Comparison of ENCODE assay signal across 8 cellular contexts in genomic region chr3:41893977-41894376, GRCh38.
DNase-seq lines count a peak whose midpoint lies in the region; ATAC-seq, FAIRE-seq and TF ChIP-seq lines count a peak whose summit lies in the region.

No MANE protein-coding gene starts in this region.

- no peaks in the 10 kb centered on the region for H3K27me3 ChIP-seq in BE2C
- no peaks in the 10 kb centered on the region for H3K27me3 ChIP-seq in fibroblast of lung (ENCODE audit: control insufficient read depth, insufficient read depth, low read length)

- no peak overlapping the region for H2AFZ ChIP-seq in fibroblast of lung (ENCODE audit: low read length)

- ATAC-seq in GM19324 (IDR thresholded peaks at IDR 0.05; ENCODE audit: low FRiP score, unreplicated experiment): no peak

- DNase-seq in BE2C (no peak), GM13976 (ENCODE audit: low spot score) (peak; percentile 35), RCC 7860 (ENCODE audit: low spot score) (peak; percentile 9), fibroblast of lung (ENCODE audit: low read depth in 2 of 2) (peak; percentile 52 to 75), pulmonary artery endothelial cell (ENCODE audit: low read depth, low spot score) (peak; percentile 26), ecto neural progenitor cell (ENCODE audit: low spot score) (no peak), GM19238 (ENCODE audit: insufficient read length, low spot score) (no peak)

- no peaks in the 10 kb centered on the region for H4K20me1 ChIP-seq in fibroblast of lung (ENCODE audit: control insufficient read depth, extremely low read depth, insufficient read depth, low read length)

- peak; percentile 58 for FAIRE-seq in RCC 7860 (lab: Jason Lieb, UNC)

- no peaks in the 10 kb centered on the region for H3K9me3 ChIP-seq in BE2C
- no peaks in the 10 kb centered on the region for H3K9me3 ChIP-seq in fibroblast of lung (ENCODE audit: control insufficient read depth, insufficient read depth, low read depth, low read length)

- H3K36me3 ChIP-seq in BE2C: no peaks in the 10 kb centered on the region
- H3K36me3 ChIP-seq in fibroblast of lung (ENCODE audit: control insufficient read depth, insufficient read depth, low read length): no peaks in the 10 kb centered on the region

- no peak overlapping the region for H3K27ac ChIP-seq in fibroblast of lung (ENCODE audit: insufficient read depth, low read length)

- H3K4me1 ChIP-seq in BE2C: no peaks in the 10 kb centered on the region
- no peaks in the 10 kb centered on the region for H3K4me1 ChIP-seq in fibroblast of lung (ENCODE audit: control insufficient read depth, extremely low read depth, insufficient read depth, low read length)

- in situ Hi-C loops in GM13976 (cut with MboI; ENCODE audit: low sequenced_read_pairs, unreplicated experiment): loop anchor here (10.0 kb wide), 1 partner anchor 221 kb away; no protein-coding TSS in a partner anchor

- peak; percentile 38 for TF ChIP-seq CTCF in BE2C (IDR thresholded peaks at IDR 0.05; ENCODE audit: low read depth, low read length)
- TF ChIP-seq CTCF in GM13976 (IDR thresholded peaks at IDR 0.05; ENCODE audit: borderline replicate concordance, control extremely low read depth, extremely low read depth, insufficient read depth, missing control alignments): no peak
- peak; percentile 38 to 46 for TF ChIP-seq CTCF in fibroblast of lung (conservative IDR thresholded peaks at IDR 0.05 in 1 of 2, IDR thresholded peaks at IDR 0.05 in 1 of 2; ENCODE audit: low read depth in 1 of 2, low read length in 2 of 2)

- H3K4me2 ChIP-seq in fibroblast of lung (ENCODE audit: extremely low read depth, insufficient read depth, low read length): no peak overlapping the region

- no peaks in the 10 kb centered on the region for H3K79me2 ChIP-seq in fibroblast of lung (ENCODE audit: control insufficient read depth, insufficient read depth, low read length)

- H3K4me3 ChIP-seq in BE2C (ENCODE audit: low read depth, low read length) (no peak overlapping the region), fibroblast of lung (replicated peaks in 1 of 4; ENCODE audit: control extremely low read depth in 1 of 4, insufficient read depth in 1 of 4, low read depth in 3 of 4, low read length in 4 of 4) (no peak overlapping the region)

- no peak overlapping the region for H3K9ac ChIP-seq in fibroblast of lung (ENCODE audit: insufficient read depth, low read length)

Comparison
In these comparisons a context has a peak if more than half of its experiments do, and no peak if none do; other contexts are left out.
1. DNase-seq: peak in GM13976 (single experiment), RCC 7860 (single experiment), fibroblast of lung (2 of 2) and pulmonary artery endothelial cell (single experiment); none in BE2C (single experiment), ecto neural progenitor cell (single experiment) and GM19238 (single experiment).